26 cellular contexts compared by ENCODE assay signal in the genomic region with DNA sequence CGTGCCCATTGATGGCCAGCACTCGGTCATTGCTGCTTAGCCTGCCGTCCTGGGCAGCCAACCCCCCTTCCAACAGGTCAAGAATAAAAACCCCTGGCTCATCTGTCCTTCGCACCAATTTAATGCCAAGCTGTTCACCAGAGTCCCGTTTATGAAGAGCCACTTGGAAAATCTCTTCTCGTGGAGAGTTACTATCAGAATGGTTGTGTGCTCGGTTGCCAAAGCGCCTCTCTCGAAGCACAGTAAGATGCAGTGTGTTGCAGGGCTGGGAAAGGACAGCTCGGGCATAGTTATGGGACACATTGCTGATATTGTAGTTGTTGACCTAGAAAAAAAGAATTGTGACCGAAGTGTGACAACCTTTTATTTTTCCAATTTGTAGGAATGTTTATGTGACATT.
"Had no signal": no experiment of that assay in that cellular context is flagged by ENCODE, and none has a peak within 500 bp of the region (broad histone marks: within the 10 kb centered on the region; RNA-seq: fewer than 3 reads in every experiment).

No MANE protein-coding gene starts in this region.

- H3K27ac ChIP-seq: lower lobe of right lung, neutrophil, parathyroid adenoma, psoas muscle, skin epidermis, stomach, testis, thyroid gland, upper lobe of right lung had no signal

- H3K4me1 ChIP-seq: lower lobe of right lung, parathyroid adenoma, psoas muscle, stomach, testis, thyroid gland, upper lobe of right lung had no signal

- H3K9me3 ChIP-seq: lower lobe of right lung, neutrophil, psoas muscle, stomach, testis, thyroid gland, upper lobe of right lung had no signal

- H3K27me3 Mint-ChIP-seq: naive thymus-derived CD8-positive, alpha-beta T cell; stimulated activated naive B cell treated with anti-CD40 and anti-IgM and Interleukin-4, amounts not matched to agents 10 μg/mL and 1 μg/mL and 100 μg/mL, for 72 hours had no signal

- H3K4me3 ChIP-seq: lower lobe of right lung, psoas muscle, skin epidermis, stomach, testis, thyroid gland, upper lobe of right lung had no signal

- H3K4me1 Mint-ChIP-seq: nephron; neural crest cell; stimulated activated naive B cell treated with anti-CD40 and anti-IgM and Interleukin-4, amounts not matched to agents 10 μg/mL and 1 μg/mL and 100 μg/mL, for 72 hours had no signal

- H3K4me3 Mint-ChIP-seq: immature natural killer cell; naive thymus-derived CD8-positive, alpha-beta T cell; nephron; neural crest cell; stimulated activated naive B cell treated with anti-CD40 and anti-IgM and Interleukin-4, amounts not matched to agents 10 μg/mL and 1 μg/mL and 100 μg/mL, for 72 hours had no signal

- DNase-seq: hypothalamus; immature natural killer cell; kidney; lower lobe of right lung; mammary epithelial cell; mesenchymal stem cell; naive thymus-derived CD8-positive, alpha-beta T cell; occipital lobe; psoas muscle; stimulated activated CD4-positive, alpha-beta T cell treated with anti-CD3 and anti-CD28 coated beads, Interleukin-12 subunit alpha, Interleukin-12 subunit beta, amount 100 ng/mL, for 4 hours; stimulated activated CD4-positive, alpha-beta T cell treated with anti-CD3 and anti-CD28 coated beads, Interleukin-15, amount 100 ng/mL, for 24 hours; stimulated activated CD4-positive, alpha-beta T cell treated with anti-CD3 and anti-CD28 coated beads, Interleukin-2, amount 100 ng/mL, for 24 hours; stimulated activated CD4-positive, alpha-beta T cell treated with anti-CD3 and anti-CD28 coated beads, Interleukin-4, amount 100 ng/mL, for 1 hour; stimulated activated naive B cell treated with anti-CD40 and anti-IgM and Interleukin-4, amounts not matched to agents 10 μg/mL and 1 μg/mL and 100 μg/mL, for 72 hours; stimulated activated naive CD8-positive, alpha-beta T cell treated with anti-CD3 and anti-CD28 coated beads, Interleukin-15, Interleukin-2, amounts not matched to agents 100 U/mL and 50 U/mL, for 24 hours; stomach; testis; thyroid gland; trophoblast cell; upper lobe of right lung had no signal

- H3K9me3 Mint-ChIP-seq: immature natural killer cell; naive thymus-derived CD8-positive, alpha-beta T cell; nephron; neural crest cell; stimulated activated naive B cell treated with anti-CD40 and anti-IgM and Interleukin-4, amounts not matched to agents 10 μg/mL and 1 μg/mL and 100 μg/mL, for 72 hours had no signal

- ATAC-seq: lower lobe of right lung; naive thymus-derived CD8-positive, alpha-beta T cell; psoas muscle; sciatic nerve; stimulated activated naive B cell treated with anti-CD40 and anti-IgM and Interleukin-4, amounts not matched to agents 10 μg/mL and 1 μg/mL and 100 μg/mL, for 72 hours; stimulated activated naive CD8-positive, alpha-beta T cell treated with anti-CD3 and anti-CD28 coated beads, Interleukin-15, Interleukin-2, amounts not matched to agents 100 U/mL and 50 U/mL, for 24 hours; upper lobe of right lung had no signal

- H3K27me3 ChIP-seq: neutrophil, stomach, testis, thyroid gland, upper lobe of right lung had no signal

- H3K27ac Mint-ChIP-seq: nephron; stimulated activated naive B cell treated with anti-CD40 and anti-IgM and Interleukin-4, amounts not matched to agents 10 μg/mL and 1 μg/mL and 100 μg/mL, for 72 hours had no signal
